ENCODE assay signal across 17 cellular contexts in the genomic region with DNA sequence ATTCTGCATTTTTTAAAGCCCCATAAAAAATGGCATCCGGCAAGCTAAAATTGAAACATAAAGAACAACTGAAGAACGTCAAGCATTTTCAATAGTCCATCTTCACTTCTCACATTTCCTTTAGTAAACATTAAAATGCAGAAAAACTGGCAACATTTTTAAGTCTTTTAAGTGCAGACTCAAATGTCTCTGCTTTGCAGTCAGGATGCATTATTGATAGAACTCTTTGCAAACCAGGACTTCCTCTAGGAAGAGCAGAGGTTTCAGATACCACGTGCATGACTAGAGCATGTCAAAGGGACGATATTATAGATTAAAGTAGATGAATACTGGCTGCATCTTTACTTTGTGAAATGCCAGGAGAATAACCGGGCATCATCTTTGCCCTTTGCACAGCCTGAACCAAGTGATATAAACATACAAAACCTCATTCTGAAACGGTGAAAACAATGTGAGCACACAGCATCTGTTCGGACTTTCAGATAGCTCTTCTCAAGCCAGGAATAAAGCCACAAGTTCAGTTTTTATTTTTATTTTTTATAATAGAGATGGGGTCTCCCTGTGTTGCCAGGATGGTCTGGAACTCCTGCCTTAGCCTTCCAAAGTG.
DNase-seq lines count a peak whose midpoint lies in the region; ATAC-seq, FAIRE-seq and TF ChIP-seq lines count a peak whose summit lies in the region.
"Had no signal": no experiment of that assay in that cellular context is flagged by ENCODE, and none has a peak within 500 bp of the region (broad histone marks: within the 10 kb centered on the region; RNA-seq: fewer than 3 reads in every experiment).

No MANE protein-coding gene starts in this region.

- peak; percentile 26 for FAIRE-seq in GM19239 (lab: Jason Lieb, UNC)
- FAIRE-seq: D721Med, K562 had no signal

- H3F3A ChIP-seq in PC-3 (ENCODE audit: low read length, unreplicated experiment): peaks cover 5% of the 10 kb centered on the region

- H3K27me3 ChIP-seq in PC-3 (ENCODE audit: low read length) (no peaks in the 10 kb centered on the region), colonic mucosa (no peaks in the 10 kb centered on the region), BE2C (peaks cover 45% of the 10 kb centered on the region)

- no peak overlapping the region for H2AFZ ChIP-seq in PC-3 (ENCODE audit: low read length)

- H3K9me3 ChIP-seq in PC-3 (ENCODE audit: low read length) (no peaks in the 10 kb centered on the region), colonic mucosa (no peaks in the 10 kb centered on the region), BE2C (no peaks in the 10 kb centered on the region)

- CTCF ChIA-PET in PC-3 (lab: Charles Lee): no interaction called here

- H3K9me2 ChIP-seq in PC-3 (replicated peaks; ENCODE audit: low read length): no peaks in the 10 kb centered on the region

- H3K4me3 ChIP-seq in PC-3 (ENCODE audit: low read length) (peak overlapping the region; percentile 11; the same call in 1 of the 2 replicates), colonic mucosa (no peak overlapping the region), BE2C (ENCODE audit: low read depth, low read length) (no peak overlapping the region)
- H3K4me3 ChIP-seq: K562 had no signal

- intact Hi-C loops in PC-3 (cut with micrococcal nuclease): loop anchor here (1.0 kb wide), 2 partner anchors 13 to 101 kb away; no protein-coding TSS in a partner anchor
- intact Hi-C loops in colonic mucosa (cut with DNase I): no loop called here

- H3K9ac ChIP-seq in PC-3 (ENCODE audit: low read length): no peak overlapping the region
- no peak overlapping the region for H3K9ac ChIP-seq in colonic mucosa (ENCODE audit: low read depth in 2 of 2, low read length in 2 of 2)

- POLR2A ChIA-PET in PC-3 (lab: Charles Lee; ENCODE audit: unreplicated experiment): no interaction called here

- ATAC-seq in PC-3 (peak; percentile 25), GM21576 (IDR thresholded peaks at IDR 0.05; ENCODE audit: unreplicated experiment) (no peak)
- ATAC-seq: K562 had no signal

- H4K20me1 ChIP-seq in PC-3 (ENCODE audit: low read length): no peaks in the 10 kb centered on the region

- peaks cover 71% of the 10 kb centered on the region for H3K79me2 ChIP-seq in PC-3 (ENCODE audit: low read length)

- H3K4me2 ChIP-seq in PC-3 (ENCODE audit: low read length): peak overlapping the region; percentile 42

- no peak for DNase-seq in GM19239 (ENCODE audit: insufficient read length, low spot score)
- DNase-seq in PC-3: peak; percentile 46
- no peak for DNase-seq in colonic mucosa
- peak in 1 of 49 donors; percentile 14 for DNase-seq in substantia nigra (lab: John Stamatoyannopoulos, UW)
- DNase-seq in BE2C: no peak
- DNase-seq in NCI-H2196 (lab: John Stamatoyannopoulos, UW; ENCODE audit: unreplicated experiment): no peak
- DNase-seq: CD4-positive, alpha-beta memory T cell; DMS79 treated with DMSO at 0.1 percent for 48 hours; GOT3; NCI-H1048; NCI-H1436 treated with DMSO at 0.1 percent for 48 hours; NCI-H2081 treated with DMSO at 0.1 percent for 48 hours; NCI-H524; SIG-M5 had no signal

- TF ChIP-seq CTCF in PC-3 (conservative IDR thresholded peaks at IDR 0.05; ENCODE audit: low read depth, low read length) (no peak), colonic mucosa (IDR thresholded peaks at IDR 0.05) (no peak), BE2C (IDR thresholded peaks at IDR 0.05; ENCODE audit: low read depth, low read length) (no peak)

- peaks cover 90% of the 10 kb centered on the region for H3K4me1 ChIP-seq in PC-3 (ENCODE audit: insufficient read depth, low read length)
- H3K4me1 ChIP-seq in colonic mucosa: no peaks in the 10 kb centered on the region
- H3K4me1 ChIP-seq in BE2C: no peaks in the 10 kb centered on the region

- no TSS peak for BruUV-seq in PC-3 (replicated peaks; lab: Mats Ljungman, UMichigan)

- H3K27ac ChIP-seq in PC-3 (ENCODE audit: low read length) (peak overlapping the region; percentile 48), colonic mucosa (peak overlapping the region; percentile 76), substantia nigra (ENCODE audit: low read depth, low read length, poor library complexity, severe bottlenecking) (peak overlapping the region; percentile 32)

- H3K36me3 ChIP-seq in PC-3 (ENCODE audit: low read depth, low read length) (no peaks in the 10 kb centered on the region; the same call in 1 of the 2 replicates), colonic mucosa (no peaks in the 10 kb centered on the region), BE2C (no peaks in the 10 kb centered on the region)
